Comparison of ENCODE assay signal across 1 cellular context in genomic region chr7:100465702-100466311, GRCh38.
TF ChIP-seq lines count a peak whose summit lies in the region.

No MANE protein-coding gene starts in this region.

TF ChIP-seq in SK-N-SH, 30 proteins besides CTCF, POLR2A, EP300 and RAD21 (continued from another document):
- TF ChIP-seq MAX (IDR thresholded peaks at IDR 0.05; ENCODE audit: low read depth) (no peak), USF2 (IDR thresholded peaks at IDR 0.05; ENCODE audit: borderline replicate concordance, low read depth, low read length) (no peak), ZBTB33 (IDR thresholded peaks at IDR 0.05; ENCODE audit: borderline replicate concordance, low read depth) (no peak), TAF1 (IDR thresholded peaks at IDR 0.05; ENCODE audit: borderline replicate concordance, low read depth, low read length) (peak; percentile 39; the same call in 1 of the 2 replicates), JUND (IDR thresholded peaks at IDR 0.05) (no peak), NRF1 (IDR thresholded peaks at IDR 0.05; ENCODE audit: low read depth, low read length) (no peak), NFIC (IDR thresholded peaks at IDR 0.05; ENCODE audit: borderline replicate concordance) (peak; percentile 81), TCF12 (IDR thresholded peaks at IDR 0.05) (peak; percentile 39; the same call in 1 of the 2 replicates), POLR2AphosphoS5 (IDR thresholded peaks at IDR 0.05; ENCODE audit: low read depth, low read length) (peak; percentile 39), REST (IDR thresholded peaks at IDR 0.05; ENCODE audit: low read depth, low read length) (no peak), FOSL2 (IDR thresholded peaks at IDR 0.05; ENCODE audit: borderline replicate concordance, low read depth) (no peak), MEF2A (IDR thresholded peaks at IDR 0.05; ENCODE audit: borderline replicate concordance, low read depth) (no peak)
